Comparison of ENCODE assay signal across 11 cellular contexts in the genomic region with DNA sequence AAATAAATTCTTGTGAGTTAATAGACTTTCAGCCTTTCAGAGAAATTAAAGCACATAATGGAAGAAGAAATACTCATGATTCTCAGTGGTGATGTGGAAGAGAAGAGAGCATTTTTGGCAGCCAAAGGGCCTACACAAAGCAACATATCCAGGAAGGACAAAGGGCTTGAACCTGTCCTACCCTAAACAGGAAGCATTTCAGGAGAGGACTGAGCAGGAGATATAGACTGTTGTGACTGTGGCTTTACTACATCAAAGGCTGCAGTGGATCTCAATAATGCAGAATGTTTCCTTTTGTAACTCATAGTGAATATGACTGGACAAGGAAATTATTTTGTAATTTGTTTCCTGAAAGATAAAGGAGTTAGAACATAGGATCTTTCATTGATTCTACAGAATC. TPM values are rescaled to one million over a fixed set of nuclear protein-coding genes. Genes with fewer than 3 reads are reported as not detected.
DNase-seq lines count a peak whose midpoint lies in the region; ATAC-seq and TF ChIP-seq lines count a peak whose summit lies in the region.
"Had no signal": no experiment of that assay in that cellular context is flagged by ENCODE, and none has a peak within 500 bp of the region (broad histone marks: within the 10 kb centered on the region; RNA-seq: fewer than 3 reads in every experiment).

No MANE protein-coding gene starts in this region.

- no peaks in the 10 kb centered on the region for H3K9me3 Mint-ChIP-seq in activated CD4-positive, alpha-beta T cell treated with anti-CD3 and anti-CD28 coated beads, Interleukin-2, amount 10 ng/mL, durations not matched to agents 7 days and 5 days
- peaks cover 3% of the 10 kb centered on the region; the same call in 1 of the 2 replicates for H3K9me3 Mint-ChIP-seq in WTC11

- POLR2A ChIA-PET in activated CD4-positive, alpha-beta T cell treated with anti-CD3 and anti-CD28 coated beads, Interleukin-2, amount 10 ng/mL, durations not matched to agents 7 days and 5 days (lab: Charles Lee): interaction anchor here (0.6 kb wide), 1 partner anchor 249 kb away, joined by 3 read pairs; no protein-coding TSS in a partner anchor
- POLR2A ChIA-PET in WTC11 (lab: Charles Lee): no interaction called here

- H3K27me3 ChIP-seq in stomach smooth muscle (ENCODE audit: control insufficient read depth in 1 of 2, insufficient read depth in 2 of 2, low read length in 2 of 2): no peaks in the 10 kb centered on the region
- H3K27me3 ChIP-seq: cardiac muscle cell, uterus had no signal

- H3K4me3 Mint-ChIP-seq in activated CD4-positive, alpha-beta T cell treated with anti-CD3 and anti-CD28 coated beads, Interleukin-2, amount 10 ng/mL, durations not matched to agents 7 days and 5 days: peak overlapping the region; percentile 97
- H3K4me3 Mint-ChIP-seq in WTC11: peak overlapping the region; percentile 93

- no peak overlapping the region for H3K9ac ChIP-seq in stomach smooth muscle (ENCODE audit: low read length in 2 of 2)

- CTCF ChIA-PET in activated CD4-positive, alpha-beta T cell treated with anti-CD3 and anti-CD28 coated beads, Interleukin-2, amount 10 ng/mL, durations not matched to agents 7 days and 5 days (lab: Charles Lee): no interaction called here
- CTCF ChIA-PET in WTC11 (lab: Charles Lee): interaction anchor here (0.8 kb wide), 1 partner anchor 65 kb away, joined by 3 read pairs; no protein-coding TSS in a partner anchor

- peaks cover 8% of the 10 kb centered on the region for H3K4me1 ChIP-seq in stomach smooth muscle (ENCODE audit: control insufficient read depth, insufficient read depth, low read length)
- H3K4me1 ChIP-seq: uterus had no signal

- H3K4me3 ChIP-seq in stomach smooth muscle (ENCODE audit: low read length in 2 of 2): no peak overlapping the region
- H3K4me3 ChIP-seq: cardiac muscle cell, uterus had no signal

- peaks cover 26% of the 10 kb centered on the region for H3K36me3 Mint-ChIP-seq in activated CD4-positive, alpha-beta T cell treated with anti-CD3 and anti-CD28 coated beads, Interleukin-2, amount 10 ng/mL, durations not matched to agents 7 days and 5 days (ENCODE audit: low read depth)
- H3K36me3 Mint-ChIP-seq in WTC11: no peaks in the 10 kb centered on the region

- no peak for ATAC-seq in WTC11
- peak; percentile 50 for ATAC-seq in left colon
- no peak for ATAC-seq in SK-N-SH treated with all-trans-retinoic acid at 6 μM for 48 hours

- peak overlapping the region; percentile 99 for H3K27ac Mint-ChIP-seq in activated CD4-positive, alpha-beta T cell treated with anti-CD3 and anti-CD28 coated beads, Interleukin-2, amount 10 ng/mL, durations not matched to agents 7 days and 5 days
- H3K27ac Mint-ChIP-seq in WTC11: no peak overlapping the region

- peak overlapping the region; percentile 49 for H3K27ac ChIP-seq in stomach smooth muscle (ENCODE audit: low read length)
- H3K27ac ChIP-seq: cardiac muscle cell had no signal

- no peak for TF ChIP-seq CTCF in WTC11 (IDR thresholded peaks at IDR 0.05)

- H3K4me1 Mint-ChIP-seq in activated CD4-positive, alpha-beta T cell treated with anti-CD3 and anti-CD28 coated beads, Interleukin-2, amount 10 ng/mL, durations not matched to agents 7 days and 5 days: peaks cover 35% of the 10 kb centered on the region
- peaks cover 31% of the 10 kb centered on the region for H3K4me1 Mint-ChIP-seq in WTC11

- intact Hi-C loops in left colon (cut with DNase I, micrococcal nuclease): no loop called here

- H3K9me3 ChIP-seq in stomach smooth muscle (ENCODE audit: control insufficient read depth in 2 of 2, low read length in 2 of 2): no peaks in the 10 kb centered on the region
- H3K9me3 ChIP-seq: uterus had no signal

- DNase-seq in activated CD4-positive, alpha-beta T cell treated with anti-CD3 and anti-CD28 coated beads, Interleukin-2, amount 10 ng/mL, durations not matched to agents 7 days and 5 days: no peak
- no peak for DNase-seq in activated CD4-positive, alpha-beta T cell treated with anti-CD3 and anti-CD28 coated beads for 48 hours
- no peak for DNase-seq in WTC11 (ENCODE audit: low spot score)
- DNase-seq in left colon: no peak
- DNase-seq in AG08395 (ENCODE audit: low spot score): no peak
- no peak for DNase-seq in SHP77 treated with DMSO at 0.1 percent for 48 hours (lab: John Stamatoyannopoulos, UW)
- DNase-seq: retina, uterus had no signal

- no peaks in the 10 kb centered on the region for H3K27me3 Mint-ChIP-seq in activated CD4-positive, alpha-beta T cell treated with anti-CD3 and anti-CD28 coated beads, Interleukin-2, amount 10 ng/mL, durations not matched to agents 7 days and 5 days
- peaks cover 6% of the 10 kb centered on the region for H3K27me3 Mint-ChIP-seq in WTC11 (ENCODE audit: low read depth)

- no peaks in the 10 kb centered on the region for H3K36me3 ChIP-seq in stomach smooth muscle (ENCODE audit: control insufficient read depth in 2 of 2, insufficient read depth in 2 of 2, low read length in 2 of 2)
- H3K36me3 ChIP-seq: cardiac muscle cell, uterus had no signal

TF ChIP-seq in WTC11, 78 proteins besides CTCF, POLR2A, EP300 and RAD21 (continues in another document):
- TF ChIP-seq, protein P1, sequence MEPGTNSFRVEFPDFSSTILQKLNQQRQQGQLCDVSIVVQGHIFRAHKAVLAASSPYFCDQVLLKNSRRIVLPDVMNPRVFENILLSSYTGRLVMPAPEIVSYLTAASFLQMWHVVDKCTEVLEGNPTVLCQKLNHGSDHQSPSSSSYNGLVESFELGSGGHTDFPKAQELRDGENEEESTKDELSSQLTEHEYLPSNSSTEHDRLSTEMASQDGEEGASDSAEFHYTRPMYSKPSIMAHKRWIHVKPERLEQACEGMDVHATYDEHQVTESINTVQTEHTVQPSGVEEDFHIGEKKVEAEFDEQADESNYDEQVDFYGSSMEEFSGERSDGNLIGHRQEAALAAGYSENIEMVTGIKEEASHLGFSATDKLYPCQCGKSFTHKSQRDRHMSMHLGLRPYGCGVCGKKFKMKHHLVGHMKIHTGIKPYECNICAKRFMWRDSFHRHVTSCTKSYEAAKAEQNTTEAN (CRISPR knock-in tag; IDR thresholded peaks at IDR 0.05): no peak
- no peak for TF ChIP-seq FOXK1 (CRISPR knock-in tag; IDR thresholded peaks at IDR 0.05)
- TF ChIP-seq, protein P2, sequence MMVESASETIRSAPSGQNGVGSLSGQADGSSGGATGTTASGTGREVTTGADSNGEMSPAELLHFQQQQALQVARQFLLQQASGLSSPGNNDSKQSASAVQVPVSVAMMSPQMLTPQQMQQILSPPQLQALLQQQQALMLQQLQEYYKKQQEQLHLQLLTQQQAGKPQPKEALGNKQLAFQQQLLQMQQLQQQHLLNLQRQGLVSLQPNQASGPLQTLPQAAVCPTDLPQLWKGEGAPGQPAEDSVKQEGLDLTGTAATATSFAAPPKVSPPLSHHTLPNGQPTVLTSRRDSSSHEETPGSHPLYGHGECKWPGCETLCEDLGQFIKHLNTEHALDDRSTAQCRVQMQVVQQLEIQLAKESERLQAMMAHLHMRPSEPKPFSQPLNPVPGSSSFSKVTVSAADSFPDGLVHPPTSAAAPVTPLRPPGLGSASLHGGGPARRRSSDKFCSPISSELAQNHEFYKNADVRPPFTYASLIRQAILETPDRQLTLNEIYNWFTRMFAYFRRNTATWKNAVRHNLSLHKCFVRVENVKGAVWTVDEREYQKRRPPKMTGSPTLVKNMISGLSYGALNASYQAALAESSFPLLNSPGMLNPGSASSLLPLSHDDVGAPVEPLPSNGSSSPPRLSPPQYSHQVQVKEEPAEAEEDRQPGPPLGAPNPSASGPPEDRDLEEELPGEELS (CRISPR knock-in tag; IDR thresholded peaks at IDR 0.05): no peak
- no peak for TF ChIP-seq SP1 (CRISPR knock-in tag; conservative IDR thresholded peaks at IDR 0.05)
- TF ChIP-seq SMAD4 (CRISPR knock-in tag; IDR thresholded peaks at IDR 0.05): no peak
- no peak for TF ChIP-seq ATF1 (CRISPR knock-in tag; IDR thresholded peaks at IDR 0.05)

TF ChIP-seq in SK-N-SH treated with all-trans-retinoic acid at 6 μM for 48 hours, 23 proteins besides CTCF, POLR2A, EP300 and RAD21 (continues in another document):
- TF ChIP-seq TOX (CRISPR knock-in tag; IDR thresholded peaks at IDR 0.05; ENCODE audit: borderline replicate concordance) (no peak), CSDC2 (CRISPR knock-in tag; IDR thresholded peaks at IDR 0.05) (no peak), GLIS3 (CRISPR knock-in tag; IDR thresholded peaks at IDR 0.05) (no peak), ZNF8 (CRISPR knock-in tag; IDR thresholded peaks at IDR 0.05) (no peak), SNAI2 (CRISPR knock-in tag; IDR thresholded peaks at IDR 0.05) (no peak), ARNTL (CRISPR knock-in tag; IDR thresholded peaks at IDR 0.05; ENCODE audit: borderline replicate concordance, low read depth) (no peak), BACH2 (CRISPR knock-in tag; IDR thresholded peaks at IDR 0.05; ENCODE audit: borderline replicate concordance) (no peak), OSR1 (CRISPR knock-in tag; IDR thresholded peaks at IDR 0.05) (no peak)
- TF ChIP-seq, protein P3, sequence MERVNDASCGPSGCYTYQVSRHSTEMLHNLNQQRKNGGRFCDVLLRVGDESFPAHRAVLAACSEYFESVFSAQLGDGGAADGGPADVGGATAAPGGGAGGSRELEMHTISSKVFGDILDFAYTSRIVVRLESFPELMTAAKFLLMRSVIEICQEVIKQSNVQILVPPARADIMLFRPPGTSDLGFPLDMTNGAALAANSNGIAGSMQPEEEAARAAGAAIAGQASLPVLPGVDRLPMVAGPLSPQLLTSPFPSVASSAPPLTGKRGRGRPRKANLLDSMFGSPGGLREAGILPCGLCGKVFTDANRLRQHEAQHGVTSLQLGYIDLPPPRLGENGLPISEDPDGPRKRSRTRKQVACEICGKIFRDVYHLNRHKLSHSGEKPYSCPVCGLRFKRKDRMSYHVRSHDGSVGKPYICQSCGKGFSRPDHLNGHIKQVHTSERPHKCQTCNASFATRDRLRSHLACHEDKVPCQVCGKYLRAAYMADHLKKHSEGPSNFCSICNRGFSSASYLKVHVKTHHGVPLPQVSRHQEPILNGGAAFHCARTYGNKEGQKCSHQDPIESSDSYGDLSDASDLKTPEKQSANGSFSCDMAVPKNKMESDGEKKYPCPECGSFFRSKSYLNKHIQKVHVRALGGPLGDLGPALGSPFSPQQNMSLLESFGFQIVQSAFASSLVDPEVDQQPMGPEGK (CRISPR knock-in tag; IDR thresholded peaks at IDR 0.05; ENCODE audit: borderline replicate concordance): no peak

RNA-seq across cellular contexts. Expression of a gene that starts 1.3 kb away (rescaled TPM):
- total RNA-seq in activated CD4-positive, alpha-beta T cell treated with anti-CD3 and anti-CD28 coated beads, Interleukin-2, amount 10 ng/mL, durations not matched to agents 7 days and 5 days: 100 to 1,000 TPM; 100 to 110 TPM
- total RNA-seq in WTC11 (2021) (23.2 to 28.5 TPM (median 28.2 TPM) in 3 replicates), left colon (10 to 100 TPM in 1 of 2 donors, 1 to 10 TPM in 1; 7.1 to 13.6 TPM)
